In genomic region chr1:192967211-192967877, GRCh38 we compare ENCODE assay signal across 1 cellular context.
TF ChIP-seq lines count a peak whose summit lies in the region.

No MANE protein-coding gene starts in this region.

TF ChIP-seq in HepG2, 621 proteins besides CTCF, POLR2A, EP300 and RAD21 (continued from another document):
- TF ChIP-seq SKIL (CRISPR knock-in tag; IDR thresholded peaks at IDR 0.05; ENCODE audit: borderline replicate concordance) (no peak), ZNF446 (CRISPR knock-in tag; IDR thresholded peaks at IDR 0.05) (no peak), ZNF891 (CRISPR knock-in tag; IDR thresholded peaks at IDR 0.05) (no peak)
